In the genomic region with DNA sequence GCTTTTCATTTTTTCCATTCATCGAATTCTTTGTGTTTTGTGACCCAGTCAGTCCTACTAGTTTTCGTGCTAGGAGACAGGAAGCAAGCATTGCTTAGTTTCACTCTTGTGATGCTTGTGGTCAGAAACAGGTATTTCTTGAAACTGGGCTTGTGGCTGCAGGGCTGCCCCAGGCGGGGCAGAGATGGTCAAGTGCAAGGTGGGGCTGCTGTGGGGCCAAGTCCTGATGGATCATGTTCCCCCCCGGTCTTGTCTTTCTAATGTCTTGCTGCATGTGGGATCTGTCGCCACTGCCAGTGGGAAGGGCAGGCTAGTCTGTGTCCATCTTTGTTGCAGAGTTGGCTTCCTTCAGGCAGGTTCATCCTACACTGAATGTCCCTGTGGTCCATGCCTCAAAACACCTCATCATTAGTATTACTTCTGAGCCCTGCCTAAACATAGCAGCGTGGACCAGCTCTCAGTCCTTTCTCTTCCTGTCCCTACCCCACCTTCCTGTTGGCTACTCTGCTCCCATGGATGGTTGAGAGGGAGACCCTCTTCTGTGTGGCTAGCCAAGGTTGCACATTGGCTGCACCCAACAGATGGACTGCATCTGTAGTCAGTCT, we compare ENCODE assay signal across 9 cellular contexts. TPM values are rescaled to one million over a fixed set of nuclear protein-coding genes. Genes with fewer than 3 reads are reported as not detected.
A peak's percentile ranks its signal among the peaks of the same experiment; 100 is the strongest.
DNase-seq lines count a peak whose midpoint lies in the region; ATAC-seq and TF ChIP-seq lines count a peak whose summit lies in the region.
"Had no signal": no experiment of that assay in that cellular context is flagged by ENCODE, and none has a peak within 500 bp of the region (broad histone marks: within the 10 kb centered on the region; RNA-seq: fewer than 3 reads in every experiment).

No MANE protein-coding gene starts in this region.

- ATAC-seq in HG03066 (IDR thresholded peaks at IDR 0.05; ENCODE audit: low read depth, unreplicated experiment) (peak; percentile 59), heart left ventricle (no peak)
- ATAC-seq in activated T-helper 17 cell treated with anti-CD3 and anti-CD28 coated beads, Interleukin-2, amount 50 U/mL, for 72 hours (replicated peaks), result peak; percentile 71

- peak overlapping the region; percentile 44 to 89 (median 80) for H3K27ac Mint-ChIP-seq in CD4-positive, alpha-beta memory T cell
- peak overlapping the region; percentile 86 for H3K27ac Mint-ChIP-seq in activated T-helper 17 cell treated with anti-CD3 and anti-CD28 coated beads, Interleukin-2, amount 50 U/mL, for 72 hours

- WGBS in heart left ventricle, 4 donors, result 90 to 94% (median 91%) methylated on average over 6 of the region's 6 CpGs

- H3K27ac ChIP-seq in CD4-positive, alpha-beta memory T cell (ENCODE audit: low read depth, low read length), result peak overlapping the region; percentile 43
- H3K27ac ChIP-seq in heart left ventricle, result no peak overlapping the region
- H3K27ac ChIP-seq: right atrium auricular region had no signal

- TF ChIP-seq POLR2A in heart left ventricle (IDR thresholded peaks at IDR 0.05), result no peak

- no peaks in the 10 kb centered on the region for H3K9me3 ChIP-seq in CD4-positive, alpha-beta memory T cell (ENCODE audit: control insufficient read depth in 1 of 2, low read length in 2 of 2)
- H3K9me3 ChIP-seq in heart left ventricle, result no peaks in the 10 kb centered on the region
- H3K9me3 ChIP-seq: right atrium auricular region had no signal

- POLR2A ChIA-PET in CD4-positive, alpha-beta memory T cell (lab: Charles Lee; ENCODE audit: partially characterized antibody), result interaction anchor here (0.7 to 15.7 kb wide), 5 partner anchors 12 to 37 kb away, joined by 3 to 327 read pairs (median 6); no protein-coding TSS in a partner anchor

- H3K9me3 Mint-ChIP-seq in CD4-positive, alpha-beta memory T cell, result peaks cover 0 to 2% (median 0%) of the 10 kb centered on the region in 8 donors
- H3K9me3 Mint-ChIP-seq in activated T-helper 17 cell treated with anti-CD3 and anti-CD28 coated beads, Interleukin-2, amount 50 U/mL, for 72 hours, result no peaks in the 10 kb centered on the region

- H3K27me3 ChIP-seq in CD4-positive, alpha-beta memory T cell (ENCODE audit: insufficient read depth, low read length), result no peaks in the 10 kb centered on the region
- H3K27me3 ChIP-seq in heart left ventricle, result no peaks in the 10 kb centered on the region
- H3K27me3 ChIP-seq: right atrium auricular region had no signal

- no peak for TF ChIP-seq CTCF in heart left ventricle (IDR thresholded peaks at IDR 0.05)

- peak overlapping the region; percentile 21 to 78 (median 61) for H3K4me3 Mint-ChIP-seq in CD4-positive, alpha-beta memory T cell
- H3K4me3 Mint-ChIP-seq in activated T-helper 17 cell treated with anti-CD3 and anti-CD28 coated beads, Interleukin-2, amount 50 U/mL, for 72 hours, result peak overlapping the region; percentile 52

- H3K4me1 Mint-ChIP-seq in CD4-positive, alpha-beta memory T cell, result peaks cover 82 to 100% (median 93%) of the 10 kb centered on the region in 4 donors
- peaks cover 80% of the 10 kb centered on the region for H3K4me1 Mint-ChIP-seq in activated T-helper 17 cell treated with anti-CD3 and anti-CD28 coated beads, Interleukin-2, amount 50 U/mL, for 72 hours

- intact Hi-C loops in CD4-positive, alpha-beta memory T cell (cut with micrococcal nuclease), result loop anchor here (5.0 kb wide), 1 partner anchor 34 kb away; no protein-coding TSS in a partner anchor
- intact Hi-C loops in heart left ventricle (cut with DNase I), result loop anchor here in 1 of 10 donors (5.0 kb wide), 1 partner anchor 41 kb away; the partner anchor contains the start of gene INPP4A

- CTCF ChIA-PET in CD4-positive, alpha-beta memory T cell (lab: Charles Lee; ENCODE audit: partially characterized antibody), result interaction anchor here (0.8 to 8.6 kb wide), 4 partner anchors 19 to 66 kb away, joined by 3 to 81 read pairs (median 4); no protein-coding TSS in a partner anchor

- no peaks in the 10 kb centered on the region for H3K36me3 ChIP-seq in CD4-positive, alpha-beta memory T cell (ENCODE audit: insufficient read depth, low read length)
- no peaks in the 10 kb centered on the region for H3K36me3 ChIP-seq in heart left ventricle
- H3K36me3 ChIP-seq: right atrium auricular region had no signal

- H3K36me3 Mint-ChIP-seq in CD4-positive, alpha-beta memory T cell, result peaks cover 0 to 5% of the 10 kb centered on the region in 2 donors
- no peaks in the 10 kb centered on the region for H3K36me3 Mint-ChIP-seq in activated T-helper 17 cell treated with anti-CD3 and anti-CD28 coated beads, Interleukin-2, amount 50 U/mL, for 72 hours (ENCODE audit: low read depth)

- no peaks in the 10 kb centered on the region for H3K27me3 Mint-ChIP-seq in CD4-positive, alpha-beta memory T cell
- no peaks in the 10 kb centered on the region for H3K27me3 Mint-ChIP-seq in activated T-helper 17 cell treated with anti-CD3 and anti-CD28 coated beads, Interleukin-2, amount 50 U/mL, for 72 hours

- H3K4me3 ChIP-seq in CD4-positive, alpha-beta memory T cell (ENCODE audit: low read length in 2 of 2), result no peak overlapping the region
- no peak overlapping the region for H3K4me3 ChIP-seq in heart left ventricle
- H3K4me3 ChIP-seq: right atrium auricular region had no signal

- DNase-seq in CD4-positive, alpha-beta memory T cell, result no peak
- DNase-seq in GM19238 (ENCODE audit: insufficient read length, low spot score) (peak; percentile 61), NCI-H146 (lab: John Stamatoyannopoulos, UW) (no peak), heart left ventricle (no peak), SW480 (ENCODE audit: low spot score) (no peak), 8988T (no peak)

- peaks cover 100% of the 10 kb centered on the region for H3K4me1 ChIP-seq in CD4-positive, alpha-beta memory T cell (ENCODE audit: insufficient read depth, low read length)
- peaks cover 11 to 89% (median 68%) of the 10 kb centered on the region in 12 donors for H3K4me1 ChIP-seq in heart left ventricle

RNA-seq across cellular contexts. Expression of gene INPP4A, which starts 38.7 kb away (rescaled TPM):
- 100 to 1,000 TPM; 133 TPM for total RNA-seq in CD4-positive, alpha-beta memory T cell
- polyA plus RNA-seq in CD4-positive, alpha-beta memory T cell, result 10 to 100 TPM; 30.5 to 50.7 TPM
- total RNA-seq in activated T-helper 17 cell treated with anti-CD3 and anti-CD28 coated beads, Interleukin-2, amount 50 U/mL, for 72 hours, result 10 to 100 TPM; 66.4 to 74.8 TPM
- total RNA-seq in heart left ventricle, result 10 to 100 TPM; 15.2 to 30.5 (median 20.6) TPM
- 1 to 10 TPM; 5.1 to 8.7 TPM for polyA plus RNA-seq in heart left ventricle

Comparison
In these comparisons a context has a peak if more than half of its experiments do, and no peak if none do; other contexts are left out.
1. ATAC-seq: peak in HG03066 (single experiment) and activated T-helper 17 cell treated with anti-CD3 and anti-CD28 coated beads, Interleukin-2, amount 50 U/mL, for 72 hours (single experiment); none in heart left ventricle (0 of 4).